Comparison of ENCODE assay signal across 21 cellular contexts in the genomic region with DNA sequence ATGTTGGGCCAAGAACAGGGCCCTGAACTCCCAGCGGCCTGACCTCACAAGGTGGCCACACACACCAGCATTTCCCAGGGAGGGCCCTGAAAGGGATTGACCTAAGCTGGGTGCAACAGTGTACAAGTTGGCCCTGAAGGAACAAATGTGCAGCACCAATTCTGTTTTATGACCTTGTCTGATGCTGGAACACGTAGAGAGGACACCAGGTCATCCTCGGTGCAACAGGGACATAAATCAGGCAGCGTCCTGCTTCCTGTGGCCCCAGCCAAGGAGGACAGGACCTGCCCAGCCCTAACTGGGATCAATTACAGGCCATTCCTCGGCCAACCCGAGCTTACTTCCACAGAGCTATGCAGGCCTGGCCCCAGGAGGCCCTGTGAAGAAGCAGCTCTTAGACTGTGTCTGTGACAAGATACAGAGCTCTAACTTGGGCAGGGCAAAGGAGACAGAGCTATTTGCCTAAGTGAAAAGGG. TPM values are rescaled to one million over a fixed set of nuclear protein-coding genes. Genes with fewer than 3 reads are reported as not detected.
A peak's percentile ranks its signal among the peaks of the same experiment; 100 is the strongest.
DNase-seq lines count a peak whose midpoint lies in the region; ATAC-seq and TF ChIP-seq lines count a peak whose summit lies in the region.
"Had no signal": no experiment of that assay in that cellular context is flagged by ENCODE, and none has a peak within 500 bp of the region (broad histone marks: within the 10 kb centered on the region; RNA-seq: fewer than 3 reads in every experiment).

No MANE protein-coding gene starts in this region.

- 85% methylated on average over 6 of the region's 6 CpGs for WGBS in mammary epithelial cell (ENCODE audit: low coverage, missing lambda C conversion rate)

- dilution Hi-C loops in mammary epithelial cell (cut with HindIII; ENCODE audit: low sequenced_read_pairs), result no loop called here

- no peak overlapping the region for H3K4me3 Mint-ChIP-seq in HFFc6
- H3K4me3 Mint-ChIP-seq in glutamatergic neuron (ENCODE audit: unreplicated experiment), result no peak overlapping the region
- H3K4me3 Mint-ChIP-seq: activated CD4-positive, alpha-beta memory T cell treated with anti-CD3 and anti-CD28 coated beads, Interleukin-2, amount 10 ng/mL, durations not matched to agents 7 days and 5 days; CD8-positive, alpha-beta T cell had no signal

- no peak overlapping the region for H3K4me3 ChIP-seq in mammary epithelial cell (replicated peaks in 1 of 3; ENCODE audit: insufficient read depth in 1 of 3, low read depth in 2 of 3, low read length in 3 of 3)
- no peak overlapping the region for H3K4me3 ChIP-seq in breast epithelium
- no peak overlapping the region for H3K4me3 ChIP-seq in fibroblast of villous mesenchyme (ENCODE audit: low read depth, low read length)
- H3K4me3 ChIP-seq in muscle layer of colon (ENCODE audit: low read depth in 1 of 2, low read length in 2 of 2), result no peak overlapping the region
- H3K4me3 ChIP-seq: coronary artery, esophagus squamous epithelium, SK-N-MC, tibial nerve had no signal

- H3K4me1 Mint-ChIP-seq in HFFc6 (ENCODE audit: low read depth) (peaks cover 36% of the 10 kb centered on the region), glutamatergic neuron (ENCODE audit: low read depth, unreplicated experiment) (peaks cover 17% of the 10 kb centered on the region)

- no peak overlapping the region for H3K4me2 ChIP-seq in mammary epithelial cell (ENCODE audit: insufficient read depth, low read depth, low read length)

- no peaks in the 10 kb centered on the region for H3K36me3 ChIP-seq in mammary epithelial cell (ENCODE audit: insufficient read depth, low read length)
- H3K36me3 ChIP-seq in breast epithelium, result no peaks in the 10 kb centered on the region
- H3K36me3 ChIP-seq in muscle layer of colon (ENCODE audit: insufficient read depth, low read length), result no peaks in the 10 kb centered on the region
- H3K36me3 ChIP-seq: esophagus squamous epithelium, tibial nerve had no signal

- no peak for TF ChIP-seq POLR2A in breast epithelium (IDR thresholded peaks at IDR 0.05)

- no peaks in the 10 kb centered on the region for H4K20me1 ChIP-seq in mammary epithelial cell (ENCODE audit: insufficient read depth, low read length)

- intact Hi-C loops in mammary epithelial cell (cut with micrococcal nuclease), result no loop called here
- intact Hi-C loops in breast epithelium (cut with DNase I; ENCODE audit: low total_unique reads), result no loop called here

- TF ChIP-seq CTCF in mammary epithelial cell (conservative IDR thresholded peaks at IDR 0.05 in 1 of 2, IDR thresholded peaks at IDR 0.05 in 1 of 2; ENCODE audit: extremely low read depth in 1 of 2, insufficient read depth in 1 of 2, low read depth in 1 of 2, low read length in 2 of 2) (no peak), breast epithelium (IDR thresholded peaks at IDR 0.05) (no peak), fibroblast of villous mesenchyme (IDR thresholded peaks at IDR 0.05; ENCODE audit: insufficient read depth, low read depth, low read length) (no peak), HFFc6 (IDR thresholded peaks at IDR 0.05) (no peak), glutamatergic neuron (IDR thresholded peaks at IDR 0.05; ENCODE audit: partially characterized antibody, unreplicated experiment) (no peak)

- H2AFZ ChIP-seq in mammary epithelial cell (ENCODE audit: low read depth, low read length), result peak overlapping the region; percentile 0

- DNase-seq in mammary epithelial cell (no peak), breast epithelium (ENCODE audit: low spot score in 2 of 2) (no peak), fibroblast of villous mesenchyme (ENCODE audit: low read depth) (peak; percentile 96), HFFc6 (no peak), cortex of kidney (lab: John Stamatoyannopoulos, UW) (no peak), glutamatergic neuron (no peak)
- DNase-seq: 8988T; activated CD4-positive, alpha-beta memory T cell treated with anti-CD3 and anti-CD28 coated beads, Interleukin-2, amount 10 ng/mL, durations not matched to agents 7 days and 5 days; amniotic stem cell; CD8-positive, alpha-beta T cell; esophagus squamous epithelium; midbrain; NCI-H2171; stimulated activated CD4-positive, alpha-beta T cell treated with anti-CD3 and anti-CD28 coated beads, Interleukin-2, amount 100 ng/mL, for 24 hours; stimulated activated CD8-positive, alpha-beta memory T cell treated with anti-CD3 and anti-CD28 coated beads, Interleukin-4, amount 100 ng/mL, for 48 hours had no signal

- CTCF ChIA-PET in mammary epithelial cell (lab: Charles Lee; ENCODE audit: low non-redundant PET), result no interaction called here

- no TSS peak for BruUV-seq in mammary epithelial cell (replicated peaks; lab: Mats Ljungman, UMichigan)

- no peak overlapping the region for H3K27ac ChIP-seq in mammary epithelial cell (ENCODE audit: insufficient read depth, low read depth, low read length)
- H3K27ac ChIP-seq in breast epithelium, result peak overlapping the region in 1 of 2 donors; percentile 12
- peak overlapping the region; percentile 57 for H3K27ac ChIP-seq in muscle layer of colon (ENCODE audit: low read depth, low read length)
- H3K27ac ChIP-seq: coronary artery, esophagus squamous epithelium, SK-N-MC, tibial nerve had no signal

- no peaks in the 10 kb centered on the region for H3K9me3 ChIP-seq in mammary epithelial cell (replicated peaks; ENCODE audit: insufficient read depth, low read length)
- no peaks in the 10 kb centered on the region for H3K9me3 ChIP-seq in breast epithelium
- no peaks in the 10 kb centered on the region for H3K9me3 ChIP-seq in muscle layer of colon (ENCODE audit: low read length)
- H3K9me3 ChIP-seq: esophagus squamous epithelium, tibial nerve had no signal

- H3K4me1 ChIP-seq in mammary epithelial cell (ENCODE audit: insufficient read depth, low read length), result peaks cover 45% of the 10 kb centered on the region
- no peaks in the 10 kb centered on the region for H3K4me1 ChIP-seq in breast epithelium
- peaks cover 13% of the 10 kb centered on the region for H3K4me1 ChIP-seq in muscle layer of colon (ENCODE audit: insufficient read depth, low read length)

- H3K27me3 ChIP-seq in mammary epithelial cell (ENCODE audit: insufficient read depth, low read length) (no peaks in the 10 kb centered on the region), breast epithelium (no peaks in the 10 kb centered on the region), muscle layer of colon (ENCODE audit: control insufficient read depth in 1 of 2, insufficient read depth in 2 of 2, low read length in 2 of 2) (no peaks in the 10 kb centered on the region)
- H3K27me3 ChIP-seq: esophagus squamous epithelium, tibial nerve had no signal

- H3K27ac Mint-ChIP-seq in HFFc6 (no peak overlapping the region), glutamatergic neuron (ENCODE audit: unreplicated experiment) (no peak overlapping the region)
- H3K27ac Mint-ChIP-seq: activated CD4-positive, alpha-beta memory T cell treated with anti-CD3 and anti-CD28 coated beads, Interleukin-2, amount 10 ng/mL, durations not matched to agents 7 days and 5 days; activated T-helper 2 cell treated with anti-CD3 and anti-CD28 coated beads, Interferon-gamma antibody, Interleukin-2, Interleukin-4, amounts not matched to agents 10 μg/mL and 5 μg/mL and 100 μg/mL, durations not matched to agents 14 hours and 24 hours and 36 hours; CD8-positive, alpha-beta T cell had no signal

- H3K36me3 Mint-ChIP-seq in HFFc6 (ENCODE audit: low read depth), result no peaks in the 10 kb centered on the region
- H3K36me3 Mint-ChIP-seq in glutamatergic neuron (ENCODE audit: unreplicated experiment), result no peaks in the 10 kb centered on the region
- H3K36me3 Mint-ChIP-seq: CD8-positive, alpha-beta T cell had no signal

- H3K79me2 ChIP-seq in mammary epithelial cell (ENCODE audit: insufficient read depth, low read length), result no peaks in the 10 kb centered on the region

- H3K9me3 Mint-ChIP-seq in HFFc6, result no peaks in the 10 kb centered on the region
- H3K9me3 Mint-ChIP-seq in glutamatergic neuron (ENCODE audit: unreplicated experiment), result peaks cover 9% of the 10 kb centered on the region
- H3K9me3 Mint-ChIP-seq: activated T-helper 2 cell treated with anti-CD3 and anti-CD28 coated beads, Interferon-gamma antibody, Interleukin-2, Interleukin-4, amounts not matched to agents 10 μg/mL and 5 μg/mL and 100 μg/mL, durations not matched to agents 14 hours and 24 hours and 36 hours; CD8-positive, alpha-beta T cell had no signal

- H3K9ac ChIP-seq in mammary epithelial cell (ENCODE audit: insufficient read depth, low read length) (no peak overlapping the region), muscle layer of colon (ENCODE audit: low read length) (no peak overlapping the region)

- no peak for ATAC-seq in GM18868 (IDR thresholded peaks at IDR 0.05; ENCODE audit: unreplicated experiment)
- ATAC-seq: CD8-positive, alpha-beta T cell had no signal

- peaks cover 1% of the 10 kb centered on the region for H3K27me3 Mint-ChIP-seq in HFFc6 (ENCODE audit: insufficient read depth)
- peaks cover 2% of the 10 kb centered on the region for H3K27me3 Mint-ChIP-seq in glutamatergic neuron (ENCODE audit: unreplicated experiment)

- in situ Hi-C loops in mammary epithelial cell (cut with MboI; ENCODE audit: low sequenced_read_pairs in 2 of 2), result no loop called here

RNA-seq across cellular contexts. Expression of a gene that starts 12.8 kb away (rescaled TPM):
- total RNA-seq in mammary epithelial cell, result 100 to 1,000 TPM; 136 to 140 TPM
- polyA plus RNA-seq in mammary epithelial cell, result 106 TPM
- polyA minus RNA-seq in mammary epithelial cell, result 144 TPM
- total RNA-seq in breast epithelium, result 100 to 1,000 TPM; 103 to 214 (median 134) TPM
- 75.6 and 99.5 TPM in 2 replicates for total RNA-seq in fibroblast of villous mesenchyme
- total RNA-seq in HFFc6 (2021; fragmentation: NEBNext Ultra II Directional; extraction: Animal tissue kit (Norgen Biotek cat#: 25700)), result 100 to 1,000 TPM in 2 of 6 experiments, 10 to 100 TPM in 4; 86.5 to 105 (median 99.6) TPM
- 287 TPM for total RNA-seq in glutamatergic neuron (ENCODE audit: unreplicated experiment)

RNA-seq across cellular contexts. Expression of a gene that starts 28.7 kb away (rescaled TPM):
- total RNA-seq in mammary epithelial cell, result 1 to 10 TPM; 5.3 to 8.0 TPM
- polyA plus RNA-seq in mammary epithelial cell, result 1.3 TPM
- polyA minus RNA-seq in mammary epithelial cell, result 6.2 TPM
- total RNA-seq in breast epithelium, result 1 to 10 TPM; 4.2 to 7.9 (median 7.5) TPM
- 7.7 and 10.4 TPM in 2 replicates for total RNA-seq in fibroblast of villous mesenchyme
- 1 to 10 TPM; 5.0 to 6.2 (median 5.6) TPM for total RNA-seq in HFFc6 (2021; fragmentation: NEBNext Ultra II Directional; extraction: Animal tissue kit (Norgen Biotek cat#: 25700))
- 9.7 TPM for total RNA-seq in glutamatergic neuron (ENCODE audit: unreplicated experiment)
